ENCODE assay signal across 30 cellular contexts in genomic region chr7:129482781-129483180, GRCh38. TPM values are rescaled to one million over a fixed set of nuclear protein-coding genes. Genes with fewer than 3 reads are reported as not detected.
"Had no signal": no experiment of that assay in that cellular context is flagged by ENCODE, and none has a peak within 500 bp of the region (broad histone marks: within the 10 kb centered on the region; RNA-seq: fewer than 3 reads in every experiment).

No MANE protein-coding gene starts in this region.

- H3K4me3 Mint-ChIP-seq: dendritic cell treated with granulocyte-macrophage colony-stimulating factor and Interleukin-4, amounts not matched to agents 40 ng/mL and 50 ng/mL, for 4 days; effector memory CD8-positive, alpha-beta T cell; endodermal cell had no signal

- H3K4me2 ChIP-seq: hepatocyte had no signal

- H3K9me3 ChIP-seq: colonic mucosa, esophagus muscularis mucosa, esophagus squamous epithelium, gastrocnemius medialis, gastroesophageal sphincter, heart left ventricle had no signal

- DNase-seq: colonic mucosa; cortex of kidney; dermis blood vessel endothelial cell; dorsolateral prefrontal cortex; effector CD4-positive, alpha-beta T cell; effector CD8-positive, alpha-beta T cell; effector memory CD4-positive, alpha-beta T cell; effector memory CD8-positive, alpha-beta T cell; endodermal cell; erythroblast; esophagus squamous epithelium; foreskin fibroblast; foreskin keratinocyte; foreskin melanocyte; gastrocnemius medialis; glutamatergic neuron; head of caudate nucleus; heart left ventricle; heart right ventricle had no signal

- H3K9me3 Mint-ChIP-seq: dendritic cell treated with granulocyte-macrophage colony-stimulating factor and Interleukin-4, amounts not matched to agents 40 ng/mL and 50 ng/mL, for 4 days; effector memory CD8-positive, alpha-beta T cell had no signal

- H3K27ac Mint-ChIP-seq: dendritic cell treated with granulocyte-macrophage colony-stimulating factor and Interleukin-4, amounts not matched to agents 40 ng/mL and 50 ng/mL, for 4 days; effector memory CD8-positive, alpha-beta T cell; endodermal cell had no signal

- H3K4me3 ChIP-seq: colonic mucosa, coronary artery, dorsolateral prefrontal cortex, esophagus muscularis mucosa, esophagus squamous epithelium, gastrocnemius medialis, gastroesophageal sphincter, heart left ventricle, heart right ventricle, hepatocyte had no signal

- H3K27ac ChIP-seq: colonic mucosa, coronary artery, dorsolateral prefrontal cortex, epithelial cell of prostate, esophagus muscularis mucosa, esophagus squamous epithelium, foreskin keratinocyte, gastrocnemius medialis, gastroesophageal sphincter, heart left ventricle, heart right ventricle, hepatocyte had no signal

- H3K27me3 Mint-ChIP-seq: dendritic cell treated with granulocyte-macrophage colony-stimulating factor and Interleukin-4, amounts not matched to agents 40 ng/mL and 50 ng/mL, for 4 days; effector memory CD8-positive, alpha-beta T cell had no signal

- H3K4me1 ChIP-seq: colonic mucosa, esophagus muscularis mucosa, esophagus squamous epithelium, foreskin keratinocyte, gastrocnemius medialis, gastroesophageal sphincter, heart left ventricle, heart right ventricle had no signal

- H3K79me2 ChIP-seq: hepatocyte had no signal

- H3K27me3 ChIP-seq: colonic mucosa, dorsolateral prefrontal cortex, esophagus muscularis mucosa, esophagus squamous epithelium, foreskin keratinocyte, gastrocnemius medialis, gastroesophageal sphincter, heart left ventricle, heart right ventricle, hepatocyte had no signal

- H2AFZ ChIP-seq: hepatocyte had no signal

- H3K4me1 Mint-ChIP-seq: endodermal cell had no signal

- FAIRE-seq: endometrium, endothelial cell of umbilical vein had no signal

- H3K36me3 ChIP-seq: colonic mucosa, esophagus muscularis mucosa, esophagus squamous epithelium, gastroesophageal sphincter had no signal

- ATAC-seq: effector memory CD8-positive, alpha-beta T cell; esophagus mucosa; foreskin keratinocyte; gastrocnemius medialis; gastroesophageal sphincter; heart left ventricle; heart right ventricle had no signal

RNA-seq across cellular contexts. Expression of gene SMKR1, which starts 19.6 kb away (rescaled TPM):
- total RNA-seq: epithelial cell of proximal tubule, esophagus mucosa, fibroblast of villous mesenchyme, gastrocnemius medialis, gastroesophageal sphincter, heart right ventricle, hepatocyte had no signal
- polyA plus RNA-seq: endothelial cell of umbilical vein had no signal
